19 cellular contexts compared by ENCODE assay signal in the genomic region with DNA sequence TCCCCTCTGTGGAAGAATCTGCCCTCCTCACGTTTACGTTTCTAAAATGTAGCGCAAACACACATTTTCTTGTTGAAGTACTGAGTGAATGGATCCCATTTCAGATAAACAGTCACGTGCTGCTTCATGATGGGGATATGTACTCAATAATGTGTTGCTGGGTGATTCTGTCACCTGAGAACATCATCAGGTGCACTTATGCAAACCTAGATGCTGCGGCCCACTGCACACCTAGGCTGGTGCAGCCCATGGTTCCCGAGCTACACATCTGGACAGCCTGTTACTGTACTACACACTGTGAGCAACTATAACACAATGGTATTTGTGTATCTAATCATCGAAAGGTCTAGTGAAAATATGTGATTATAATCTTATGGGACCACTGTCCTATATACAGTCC. TPM values are rescaled to one million over a fixed set of nuclear protein-coding genes. Genes with fewer than 3 reads are reported as not detected.
DNase-seq lines count a peak whose midpoint lies in the region; ATAC-seq and TF ChIP-seq lines count a peak whose summit lies in the region.
"Had no signal": no experiment of that assay in that cellular context is flagged by ENCODE, and none has a peak within 500 bp of the region (broad histone marks: within the 10 kb centered on the region; RNA-seq: fewer than 3 reads in every experiment).

No MANE protein-coding gene starts in this region.

- intact Hi-C loops in psoas muscle (cut with DNase I), result no loop called here

- WGBS in psoas muscle, 3 donors, result 91 to 96% (median 92%) methylated on average over 7 of the region's 7 CpGs

- no peak overlapping the region for H3K4me3 Mint-ChIP-seq in memory B cell
- no peak overlapping the region for H3K4me3 Mint-ChIP-seq in type B pancreatic cell
- H3K4me3 Mint-ChIP-seq: CD4-positive, alpha-beta T cell had no signal

- H3K4me1 ChIP-seq in Karpas-422 (ENCODE audit: low read length), result peaks cover 60% of the 10 kb centered on the region
- peaks cover 32% of the 10 kb centered on the region for H3K4me1 ChIP-seq in psoas muscle
- no peaks in the 10 kb centered on the region for H3K4me1 ChIP-seq in BE2C
- H3K4me1 ChIP-seq: HAP-1 had no signal

- peak; percentile 21 for DNase-seq in COLO668 (lab: John Stamatoyannopoulos, UW; ENCODE audit: unreplicated experiment)
- peak; percentile 80 for DNase-seq in Karpas-422
- DNase-seq in memory B cell (ENCODE audit: low spot score in 2 of 2), result no peak
- DNase-seq in psoas muscle, result no peak
- no peak for DNase-seq in BE2C
- no peak for DNase-seq in anterior cingulate cortex (lab: John Stamatoyannopoulos, UW)
- DNase-seq in type B pancreatic cell (ENCODE audit: extremely low spot score, unreplicated experiment), result no peak
- DNase-seq: ACHN; Calu3; CD4-positive, alpha-beta T cell; DMS79 treated with DMSO at 0.1 percent for 48 hours; GF-D8; GM23248; IMR-90 had no signal

- H3K4me1 Mint-ChIP-seq in memory B cell, result peaks cover 2% of the 10 kb centered on the region
- no peaks in the 10 kb centered on the region for H3K4me1 Mint-ChIP-seq in type B pancreatic cell (ENCODE audit: unreplicated experiment)

- H3K9ac ChIP-seq in Karpas-422 (ENCODE audit: low read length), result peak overlapping the region; percentile 9; the same call in 1 of the 2 replicates
- H3K9ac ChIP-seq: GM23248 had no signal

- no peaks in the 10 kb centered on the region for H4K20me1 ChIP-seq in Karpas-422 (ENCODE audit: insufficient read depth, low read depth, low read length)

- H3K79me2 ChIP-seq in Karpas-422 (ENCODE audit: low read length), result no peaks in the 10 kb centered on the region

- H3K27ac Mint-ChIP-seq in memory B cell, result peak overlapping the region; percentile 8
- no peak overlapping the region for H3K27ac Mint-ChIP-seq in type B pancreatic cell
- H3K27ac Mint-ChIP-seq: CD4-positive, alpha-beta T cell had no signal

- H3K9me3 Mint-ChIP-seq in memory B cell, result no peaks in the 10 kb centered on the region
- H3K9me3 Mint-ChIP-seq in type B pancreatic cell, result no peaks in the 10 kb centered on the region
- H3K9me3 Mint-ChIP-seq: CD4-positive, alpha-beta T cell had no signal

- H3K27me3 ChIP-seq in Karpas-422 (ENCODE audit: low read length) (no peaks in the 10 kb centered on the region), psoas muscle (ENCODE audit: insufficient read depth in 3 of 3, low read length in 2 of 3) (no peaks in the 10 kb centered on the region), BE2C (no peaks in the 10 kb centered on the region)

- H3K27me3 Mint-ChIP-seq in memory B cell (no peaks in the 10 kb centered on the region), type B pancreatic cell (no peaks in the 10 kb centered on the region)
- H3K27me3 Mint-ChIP-seq: CD4-positive, alpha-beta T cell had no signal

- H3K4me3 ChIP-seq in Karpas-422 (ENCODE audit: low read length) (no peak overlapping the region), psoas muscle (no peak overlapping the region), BE2C (ENCODE audit: low read depth, low read length) (no peak overlapping the region)
- H3K4me3 ChIP-seq: GM23248, HAP-1, K562 had no signal

- H3K9me3 ChIP-seq in Karpas-422 (ENCODE audit: low read length), result no peaks in the 10 kb centered on the region
- H3K9me3 ChIP-seq in psoas muscle, result no peaks in the 10 kb centered on the region
- H3K9me3 ChIP-seq in BE2C, result no peaks in the 10 kb centered on the region
- H3K9me3 ChIP-seq: HAP-1 had no signal

- H3K36me3 ChIP-seq in Karpas-422 (ENCODE audit: insufficient read depth, low read length) (peaks cover 62% of the 10 kb centered on the region), psoas muscle (ENCODE audit: insufficient read depth in 1 of 2, low read depth in 1 of 2) (peaks cover 21 to 96% of the 10 kb centered on the region in 2 donors), BE2C (peaks cover 56% of the 10 kb centered on the region)

- no peaks in the 10 kb centered on the region for H3K9me2 ChIP-seq in Karpas-422 (replicated peaks; ENCODE audit: insufficient read depth, low read length)

- TF ChIP-seq CTCF in psoas muscle (IDR thresholded peaks at IDR 0.05), result no peak
- no peak for TF ChIP-seq CTCF in BE2C (IDR thresholded peaks at IDR 0.05; ENCODE audit: low read depth, low read length)
- TF ChIP-seq CTCF in type B pancreatic cell (conservative IDR thresholded peaks at IDR 0.05), result no peak

- peaks cover 43% of the 10 kb centered on the region for H3K36me3 Mint-ChIP-seq in memory B cell
- H3K36me3 Mint-ChIP-seq in type B pancreatic cell, result peaks cover 42% of the 10 kb centered on the region

- ATAC-seq in memory B cell (ENCODE audit: low read depth) (no peak), psoas muscle (no peak), HG03520 (IDR thresholded peaks at IDR 0.05; ENCODE audit: unreplicated experiment) (no peak)
- ATAC-seq: K562 had no signal

- peak overlapping the region; percentile 40 for H3K4me2 ChIP-seq in Karpas-422 (ENCODE audit: low read depth, low read length, poor library complexity, severe bottlenecking)

- H3K27ac ChIP-seq in Karpas-422 (ENCODE audit: low read length), result peak overlapping the region; percentile 90
- peak overlapping the region; percentile 39 for H3K27ac ChIP-seq in psoas muscle
- H3K27ac ChIP-seq: C4-2B, GM23248, HL-60 had no signal

- H2AFZ ChIP-seq in Karpas-422 (ENCODE audit: low read length), result no peak overlapping the region
- H2AFZ ChIP-seq: GM23248 had no signal

RNA-seq across cellular contexts. Expression of a gene that starts 26.5 kb away (rescaled TPM):
- total RNA-seq in Karpas-422 (2014; rRNA removed; shearing (Covaris generic); ENCODE audit: low replicate concordance), result 58.6 and 73.1 TPM in 2 replicates
- total RNA-seq in psoas muscle (10 to 100 TPM; 41.7 to 91.5 (median 51.3) TPM), type B pancreatic cell (ENCODE audit: low replicate concordance) (54.6 and 75.4 TPM in 2 replicates)
- polyA plus RNA-seq in psoas muscle, result 10 to 100 TPM; 13.4 to 35.1 (median 17.0) TPM
- 34.9 TPM for polyA plus RNA-seq in BE2C (2012; ENCODE audit: insufficient read depth, insufficient read length, low read depth)

RNA-seq across cellular contexts. Expression of a gene that starts 33.6 kb away (rescaled TPM):
- total RNA-seq in Karpas-422 (2014; rRNA removed; shearing (Covaris generic); ENCODE audit: low replicate concordance), result 39.4 and 63.0 TPM in 2 replicates
- 10 to 100 TPM in 3 of 4 donors, 1 to 10 TPM in 1; 7.9 to 17.0 (median 11.5) TPM for total RNA-seq in psoas muscle
- polyA plus RNA-seq in psoas muscle, result 10 to 100 TPM in 1 of 3 donors, 1 to 10 TPM in 2; 6.6 to 14.6 (median 7.3) TPM
- polyA plus RNA-seq in BE2C (2012; ENCODE audit: insufficient read depth, insufficient read length, low read depth), result 11.3 TPM
- 34.9 and 76.4 TPM in 2 replicates for total RNA-seq in type B pancreatic cell (ENCODE audit: low replicate concordance)

Comparison
In these comparisons a context has a peak if more than half of its experiments do, and no peak if none do; other contexts are left out.
1. DNase-seq: peak in COLO668 (single experiment) and Karpas-422 (single experiment); none in memory B cell (0 of 2), psoas muscle (0 of 2), BE2C (single experiment), anterior cingulate cortex (0 of 58) and type B pancreatic cell (single experiment).